14 cellular contexts compared by ENCODE assay signal in the genomic region with DNA sequence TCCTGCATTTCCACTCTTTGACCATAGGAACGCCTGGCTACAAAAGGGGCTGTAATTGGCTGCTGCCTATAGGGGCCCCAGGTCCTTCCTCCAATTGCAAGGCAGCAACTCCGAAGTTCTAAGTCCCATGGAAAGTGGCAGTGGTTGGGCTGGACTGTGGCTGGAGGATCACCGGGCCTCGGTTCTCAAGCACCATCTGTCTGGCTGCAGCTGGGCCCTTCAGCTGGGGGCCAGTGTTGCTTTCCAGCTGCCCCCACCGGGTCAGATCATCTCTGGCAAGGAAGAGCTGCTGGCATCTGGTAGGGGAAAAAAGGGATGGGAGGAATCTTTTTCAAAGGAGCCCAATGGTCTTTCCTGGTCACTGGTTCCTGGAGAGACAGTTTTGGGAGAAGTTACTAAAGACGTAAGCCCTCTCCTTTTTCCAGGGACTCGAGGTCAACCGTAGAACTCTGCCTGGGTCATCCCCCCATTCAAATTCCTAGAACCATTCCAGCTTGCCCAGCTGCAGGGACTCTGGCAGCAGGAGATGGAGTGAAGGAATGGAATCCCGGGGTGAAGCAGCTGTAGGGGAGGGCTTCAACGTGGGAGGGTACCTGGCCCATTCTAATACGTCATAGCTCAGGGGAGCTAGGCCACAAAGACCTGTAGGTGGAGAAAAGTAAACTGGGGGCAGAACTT. TPM values are rescaled to one million over a fixed set of nuclear protein-coding genes. Genes with fewer than 3 reads are reported as not detected.
DNase-seq lines count a peak whose midpoint lies in the region; ATAC-seq, FAIRE-seq and TF ChIP-seq lines count a peak whose summit lies in the region.
"Had no signal": no experiment of that assay in that cellular context is flagged by ENCODE, and none has a peak within 500 bp of the region (broad histone marks: within the 10 kb centered on the region; RNA-seq: fewer than 3 reads in every experiment).

No MANE protein-coding gene starts in this region.

- no peaks in the 10 kb centered on the region for H3K27me3 ChIP-seq in IMR-90 (ENCODE audit: control insufficient read depth, insufficient read depth, low read length)
- no peaks in the 10 kb centered on the region for H3K27me3 ChIP-seq in endothelial cell of umbilical vein (ENCODE audit: control insufficient read depth in 2 of 2, insufficient read depth in 2 of 2, low read length in 2 of 2)
- peaks cover 0 to 21% (median 0%) of the 10 kb centered on the region in 3 experiments for H3K27me3 ChIP-seq in neuronal stem cell (ENCODE audit: control insufficient read depth in 3 of 3, insufficient read depth in 3 of 3, low read depth in 1 of 3, low read length in 3 of 3)

- peak; percentile 37 for FAIRE-seq in endothelial cell of umbilical vein (lab: Jason Lieb, UNC)
- FAIRE-seq: small intestine had no signal

- no peaks in the 10 kb centered on the region for H4K20me1 ChIP-seq in IMR-90 (ENCODE audit: insufficient read depth, low read length)
- no peaks in the 10 kb centered on the region for H4K20me1 ChIP-seq in endothelial cell of umbilical vein (replicated peaks; ENCODE audit: control insufficient read depth, extremely low read depth, insufficient read depth, low read length)

- H3K4me3 ChIP-seq in IMR-90 (ENCODE audit: insufficient read depth, low read depth, low read length): no peak overlapping the region
- no peak overlapping the region for H3K4me3 ChIP-seq in endothelial cell of umbilical vein (replicated peaks in 1 of 3; ENCODE audit: insufficient read depth in 1 of 3, low read depth in 1 of 3, low read length in 3 of 3)
- no peak overlapping the region for H3K4me3 ChIP-seq in neuronal stem cell (ENCODE audit: low read length in 2 of 2)

- H3K18ac ChIP-seq in IMR-90 (ENCODE audit: low read depth, low read length): no peak overlapping the region
- H3K18ac ChIP-seq in neuronal stem cell (ENCODE audit: low read length): peak overlapping the region; percentile 61

- ATAC-seq in IMR-90 (ENCODE audit: low read depth) (no peak), GM21529 (IDR thresholded peaks at IDR 0.05; ENCODE audit: unreplicated experiment) (no peak), HG02973 (IDR thresholded peaks at IDR 0.05; ENCODE audit: unreplicated experiment) (no peak), GM19324 (IDR thresholded peaks at IDR 0.05; ENCODE audit: low FRiP score, unreplicated experiment) (no peak)
- ATAC-seq: activated T-cell treated with anti-CD3 and anti-CD28 coated beads, Interleukin-2, amount 50 U/mL, for 72 hours had no signal

- TF ChIP-seq CTCF in IMR-90 (conservative IDR thresholded peaks at IDR 0.05; ENCODE audit: low read depth, low read length) (no peak), endothelial cell of umbilical vein (IDR thresholded peaks at IDR 0.05; ENCODE audit: extremely low read depth in 1 of 2, insufficient read depth in 1 of 2, low read depth in 1 of 2, low read length in 2 of 2) (no peak)

- H4K8ac ChIP-seq in IMR-90 (ENCODE audit: low read depth in 2 of 2, low read length in 2 of 2) (no peak overlapping the region; a peak in 1 of 4 replicates), neuronal stem cell (ENCODE audit: low read depth, low read length) (no peak overlapping the region)

- no peaks in the 10 kb centered on the region for H3K9me3 ChIP-seq in IMR-90 (ENCODE audit: control insufficient read depth, insufficient read depth, low read length)
- H3K9me3 ChIP-seq in endothelial cell of umbilical vein (replicated peaks; ENCODE audit: control insufficient read depth, insufficient read depth, low read length): no peaks in the 10 kb centered on the region
- H3K9me3 ChIP-seq in neuronal stem cell (replicated peaks in 1 of 2; ENCODE audit: control insufficient read depth in 2 of 2, insufficient read depth in 1 of 2, low read depth in 1 of 2, low read length in 2 of 2): no peaks in the 10 kb centered on the region

- no peaks in the 10 kb centered on the region for H3K36me3 Mint-ChIP-seq in T-helper 2 cell treated with Interferon-gamma antibody and Interleukin-4, amounts not matched to agents 5 μg/mL and 100 μg/mL, for 36 hours (ENCODE audit: low read depth)

- in situ Hi-C loops in IMR-90 (cut with MboI; ENCODE audit: low sequenced_read_pairs): loop anchor here (25.0 kb wide), 1 partner anchor 474 kb away; the partner anchor contains the start of gene TSPOAP1

- no peaks in the 10 kb centered on the region for H3K79me2 ChIP-seq in endothelial cell of umbilical vein (ENCODE audit: control insufficient read depth, insufficient read depth, low read length)

- no peak overlapping the region for H3K56ac ChIP-seq in IMR-90 (ENCODE audit: extremely low read depth, insufficient read depth, low read length)

- no peak for TF ChIP-seq RAD21 in IMR-90 (IDR thresholded peaks at IDR 0.05; ENCODE audit: low read length)

- H3K27ac ChIP-seq in IMR-90 (ENCODE audit: insufficient read depth, low read length) (no peak overlapping the region), endothelial cell of umbilical vein (ENCODE audit: insufficient read depth, low read depth, low read length) (no peak overlapping the region), neuronal stem cell (replicated peaks; ENCODE audit: low read length) (no peak overlapping the region)
- H3K27ac ChIP-seq: epithelial cell of prostate had no signal

- H4K91ac ChIP-seq in IMR-90 (ENCODE audit: insufficient read depth, low read depth, low read length): no peak overlapping the region
- peak overlapping the region; percentile 77 for H4K91ac ChIP-seq in neuronal stem cell (ENCODE audit: low read depth, low read length, poor library complexity)

- H2BK120ac ChIP-seq in IMR-90 (ENCODE audit: low read depth, low read length) (no peak overlapping the region), neuronal stem cell (ENCODE audit: low read depth, low read length) (no peak overlapping the region)

- H3K27ac Mint-ChIP-seq in T-helper 2 cell treated with Interferon-gamma antibody and Interleukin-4, amounts not matched to agents 5 μg/mL and 100 μg/mL, for 36 hours: no peak overlapping the region
- H3K27ac Mint-ChIP-seq: activated T-cell treated with anti-CD3 and anti-CD28 coated beads, Interleukin-2, amount 50 U/mL, for 72 hours had no signal

- no peak overlapping the region for H3K4me3 Mint-ChIP-seq in T-helper 2 cell treated with Interferon-gamma antibody and Interleukin-4, amounts not matched to agents 5 μg/mL and 100 μg/mL, for 36 hours

- POLR2A ChIA-PET in IMR-90 (lab: Charles Lee; ENCODE audit: unreplicated experiment): no interaction called here
- POLR2A ChIA-PET in endothelial cell of umbilical vein (lab: Charles Lee): no interaction called here

- H2AK5ac ChIP-seq in IMR-90 (ENCODE audit: low read depth, low read length): peak overlapping the region; percentile 13; the same call in 1 of the 2 replicates
- peak overlapping the region; percentile 76 for H2AK5ac ChIP-seq in neuronal stem cell (ENCODE audit: low read depth, low read length)

- no peak overlapping the region for H2BK12ac ChIP-seq in neuronal stem cell (ENCODE audit: low read length)

- WGBS in IMR-90 (ENCODE audit: extremely low coverage in 2 of 2, insufficient read length in 1 of 2), 2 experiments: no CpG with 5 or more reads among the region's 11 CpGs
- WGBS in neuronal stem cell (ENCODE audit: extremely low coverage in 2 of 2, insufficient read length in 2 of 2, insufficient replicate concordance in 1 of 2), 2 donors: no CpG with 5 or more reads among the region's 11 CpGs

- H3K9me3 Mint-ChIP-seq in T-helper 2 cell treated with Interferon-gamma antibody and Interleukin-4, amounts not matched to agents 5 μg/mL and 100 μg/mL, for 36 hours: no peaks in the 10 kb centered on the region
- H3K9me3 Mint-ChIP-seq: activated T-cell treated with anti-CD3 and anti-CD28 coated beads, Interleukin-2, amount 50 U/mL, for 72 hours had no signal

- H3K9ac ChIP-seq in IMR-90 (ENCODE audit: low read depth, low read length) (no peak overlapping the region), endothelial cell of umbilical vein (replicated peaks; ENCODE audit: extremely low read depth, insufficient read depth, low read length) (no peak overlapping the region), neuronal stem cell (ENCODE audit: low read depth, low read length, poor library complexity) (no peak overlapping the region)

- H3K23ac ChIP-seq in IMR-90 (ENCODE audit: low read depth, low read length): no peak overlapping the region
- no peak overlapping the region for H3K23ac ChIP-seq in neuronal stem cell (ENCODE audit: low read depth, low read length, poor library complexity)

- H3K36me3 ChIP-seq in IMR-90 (ENCODE audit: control insufficient read depth, insufficient read depth, low read length): peaks cover 15% of the 10 kb centered on the region
- H3K36me3 ChIP-seq in endothelial cell of umbilical vein (ENCODE audit: control insufficient read depth in 2 of 2, extremely low read depth in 1 of 2, insufficient read depth in 2 of 2, low read length in 2 of 2): no peaks in the 10 kb centered on the region
- H3K36me3 ChIP-seq in neuronal stem cell (replicated peaks in 1 of 2; ENCODE audit: control insufficient read depth in 2 of 2, insufficient read depth in 2 of 2, low read length in 2 of 2): peaks cover 3 to 69% of the 10 kb centered on the region in 2 donors

- BruUV-seq in IMR-90 (replicated peaks; lab: Mats Ljungman, UMichigan) (no TSS peak), endothelial cell of umbilical vein (replicated peaks; lab: Mats Ljungman, UMichigan) (no TSS peak)

- CTCF ChIA-PET in IMR-90 (lab: Yijun Ruan, JAX): interaction anchor here (0.9 kb wide), 1 partner anchor 136 kb away, joined by 6 read pairs; no protein-coding TSS in a partner anchor
- CTCF ChIA-PET in endothelial cell of umbilical vein (lab: Charles Lee): interaction anchor here (1.2 to 18.8 kb wide), 6 partner anchors 9 to 249 kb away, joined by 3 to 584 read pairs (median 46); partner anchors contain the start of genes CUEDC1 and VEZF1

- intact Hi-C loops in IMR-90 (cut with micrococcal nuclease): no loop called here
- intact Hi-C loops in endothelial cell of umbilical vein (cut with micrococcal nuclease): no loop called here

- H3K4me2 ChIP-seq in IMR-90 (ENCODE audit: low read depth, low read length): no peak overlapping the region
- H3K4me2 ChIP-seq in endothelial cell of umbilical vein (ENCODE audit: insufficient read depth, low read length): no peak overlapping the region
- H3K4me2 ChIP-seq in neuronal stem cell (ENCODE audit: insufficient read depth, low read length, poor library complexity, severe bottlenecking): no peak overlapping the region

- dilution Hi-C loops in IMR-90 (cut with HindIII; ENCODE audit: low sequenced_read_pairs, unreplicated experiment): loop anchor here (25.0 kb wide), 1 partner anchor 124 kb away; the partner anchor contains the start of gene VEZF1
- dilution Hi-C loops in endothelial cell of umbilical vein (cut with MboI; ENCODE audit: extremely low pct_ligation_motif_present, low sequenced_read_pairs): loop anchor here (25.0 kb wide), 1 partner anchor 124 kb away; the partner anchor contains the start of gene VEZF1

- no peak overlapping the region for H2BK15ac ChIP-seq in IMR-90 (ENCODE audit: low read depth, low read length)
- no peak overlapping the region for H2BK15ac ChIP-seq in neuronal stem cell (ENCODE audit: low read length)

- DNase-seq in Ammon's horn (ENCODE audit: low spot score) (peak; percentile 78), IMR-90 (no peak), endothelial cell of umbilical vein (ENCODE audit: low read depth, low spot score) (no peak), neuronal stem cell (ENCODE audit: low spot score) (no peak)
- no peak for DNase-seq in T-helper 2 cell treated with Interferon-gamma antibody and Interleukin-4, amounts not matched to agents 5 μg/mL and 100 μg/mL, for 36 hours (ENCODE audit: low spot score)
- DNase-seq: activated T-cell treated with anti-CD3 and anti-CD28 coated beads, Interleukin-2, amount 50 U/mL, for 72 hours; GDM1; NCI-H1092 treated with DMSO at 0.1 percent for 48 hours; NCI-H526; small intestine had no signal

- no peak overlapping the region for H2BK5ac ChIP-seq in IMR-90 (ENCODE audit: low read depth, low read length, poor library complexity, severe bottlenecking)
- peak overlapping the region; percentile 3 for H2BK5ac ChIP-seq in neuronal stem cell (ENCODE audit: low read length)

- TF ChIP-seq POLR2A in IMR-90 (IDR thresholded peaks at IDR 0.05; ENCODE audit: low read depth, low read length) (no peak), endothelial cell of umbilical vein (IDR thresholded peaks at IDR 0.05; ENCODE audit: low read depth, low read length) (no peak)

- H3K14ac ChIP-seq in IMR-90 (replicated peaks; ENCODE audit: low read depth, low read length) (no peak overlapping the region; the same call in 1 of the 2 replicates), neuronal stem cell (ENCODE audit: low read length) (no peak overlapping the region)

- peaks cover 11% of the 10 kb centered on the region for H3K4me1 Mint-ChIP-seq in T-helper 2 cell treated with Interferon-gamma antibody and Interleukin-4, amounts not matched to agents 5 μg/mL and 100 μg/mL, for 36 hours (ENCODE audit: low read depth)

- peaks cover 11% of the 10 kb centered on the region for H3K9me1 ChIP-seq in IMR-90 (ENCODE audit: insufficient read depth, low read length)
- H3K9me1 ChIP-seq in endothelial cell of umbilical vein (replicated peaks; ENCODE audit: control insufficient read depth, extremely low read depth, insufficient read depth, low read length): no peaks in the 10 kb centered on the region

- H3K79me1 ChIP-seq in IMR-90 (ENCODE audit: low read depth in 1 of 2, low read length in 2 of 2) (peaks cover 8 to 18% of the 10 kb centered on the region in 2 experiments; a peak in 3 of 4 replicates), neuronal stem cell (ENCODE audit: low read depth, low read length) (no peaks in the 10 kb centered on the region)

- H2AK9ac ChIP-seq in IMR-90 (replicated peaks; ENCODE audit: low read depth, low read length, poor library complexity): peak overlapping the region; percentile 85

- peaks cover 39% of the 10 kb centered on the region for H3K27me3 Mint-ChIP-seq in T-helper 2 cell treated with Interferon-gamma antibody and Interleukin-4, amounts not matched to agents 5 μg/mL and 100 μg/mL, for 36 hours (ENCODE audit: low read depth)

- H3K4me1 ChIP-seq in IMR-90 (ENCODE audit: control insufficient read depth, insufficient read depth, low read length) (peaks cover 28% of the 10 kb centered on the region), endothelial cell of umbilical vein (ENCODE audit: control insufficient read depth, extremely low read depth, insufficient read depth, low read length) (peaks cover 27% of the 10 kb centered on the region), neuronal stem cell (ENCODE audit: control insufficient read depth in 2 of 2, insufficient read depth in 1 of 2, low read depth in 1 of 2, low read length in 2 of 2) (peaks cover 2 to 24% of the 10 kb centered on the region in 2 donors)

- H2BK20ac ChIP-seq in IMR-90 (ENCODE audit: low read depth, low read length): peak overlapping the region; percentile 18; the same call in 1 of the 2 replicates

- H4K5ac ChIP-seq in IMR-90 (ENCODE audit: low read depth, low read length): no peak overlapping the region

- H3K4ac ChIP-seq in IMR-90 (ENCODE audit: low read depth, low read length) (no peak overlapping the region), neuronal stem cell (ENCODE audit: low read length) (no peak overlapping the region)

- no peak overlapping the region for H2AFZ ChIP-seq in IMR-90 (replicated peaks; ENCODE audit: low read length, poor library complexity)
- H2AFZ ChIP-seq in endothelial cell of umbilical vein (ENCODE audit: low read depth, low read length): no peak overlapping the region
- H2AFZ ChIP-seq in neuronal stem cell (ENCODE audit: low read length): no peak overlapping the region

RNA-seq across cellular contexts. Expression of gene MRPS23, which starts 13.3 kb away (rescaled TPM):
- 37.3 and 41.7 TPM in 2 replicates for total RNA-seq in IMR-90 (2012; rRNA removed)
- polyA plus RNA-seq in IMR-90 (2012; rRNA removed): 22.1 and 23.5 TPM in 2 replicates
- polyA plus RNA-seq in IMR-90 (2012; cell fraction: cytosol; rRNA removed): 22.4 and 35.2 TPM in 2 replicates
- polyA plus RNA-seq in IMR-90 (2012; cell fraction: nucleus; rRNA removed; ENCODE audit: low replicate concordance): 9.9 and 18.3 TPM in 2 replicates
- 40.7 and 46.2 TPM in 2 replicates for total RNA-seq in endothelial cell of umbilical vein
- polyA plus RNA-seq in endothelial cell of umbilical vein: 27.6 and 39.9 TPM in 2 replicates
- 38.9 and 43.4 TPM in 2 replicates for polyA plus RNA-seq in endothelial cell of umbilical vein (2011; cell fraction: cytosol; rRNA removed)
- 15.4 and 19.7 TPM in 2 replicates for polyA plus RNA-seq in endothelial cell of umbilical vein (2011; cell fraction: nucleus; rRNA removed)
- 66.8 and 74.8 TPM in 2 replicates for polyA plus RNA-seq in endothelial cell of umbilical vein (2012)
- 20.5 and 26.0 TPM in 2 replicates for polyA minus RNA-seq in endothelial cell of umbilical vein
- polyA minus RNA-seq in endothelial cell of umbilical vein (2011; cell fraction: cytosol; rRNA and poly(A)+ RNA removed): 16.5 TPM
- 3.9 and 4.2 TPM in 2 replicates for polyA minus RNA-seq in endothelial cell of umbilical vein (2011; cell fraction: nucleus; rRNA and poly(A)+ RNA removed)
- polyA plus RNA-seq in neuronal stem cell (2013, experiment 1 of 2): 21.6 TPM
- 19.9 TPM for polyA plus RNA-seq in neuronal stem cell (2013, experiment 2 of 2)
